ENCODE assay signal across 1 cellular context in the genomic region with DNA sequence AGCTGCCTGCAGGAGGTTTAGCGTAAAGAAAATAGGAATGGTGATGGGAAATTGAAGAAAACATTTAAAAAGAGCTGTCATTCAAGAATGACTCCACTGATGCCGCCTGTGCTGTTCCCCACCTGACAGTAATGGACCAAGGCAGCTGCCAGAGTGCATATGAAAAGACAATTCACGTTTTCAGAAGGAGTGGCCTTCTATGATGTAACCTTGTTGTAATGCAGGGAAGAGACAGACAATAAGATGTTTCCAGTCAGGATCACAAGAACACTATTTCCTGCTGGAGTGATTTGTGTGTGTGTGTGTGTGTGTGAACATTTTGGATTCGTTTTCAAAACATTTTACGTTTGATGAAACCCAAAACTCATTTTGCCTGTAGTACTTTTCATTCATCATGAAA.
TF ChIP-seq lines count a peak whose summit lies in the region.

No MANE protein-coding gene starts in this region.

TF ChIP-seq in H1, 55 proteins besides CTCF, POLR2A, EP300 and RAD21 (continued from another document):
- no peak for TF ChIP-seq RNF2 (IDR thresholded peaks at IDR 0.05; ENCODE audit: borderline replicate concordance, low read depth, low read length, missing control alignments, poor library complexity, severe bottlenecking)
